Comparison of ENCODE assay signal across 8 cellular contexts in the genomic region with DNA sequence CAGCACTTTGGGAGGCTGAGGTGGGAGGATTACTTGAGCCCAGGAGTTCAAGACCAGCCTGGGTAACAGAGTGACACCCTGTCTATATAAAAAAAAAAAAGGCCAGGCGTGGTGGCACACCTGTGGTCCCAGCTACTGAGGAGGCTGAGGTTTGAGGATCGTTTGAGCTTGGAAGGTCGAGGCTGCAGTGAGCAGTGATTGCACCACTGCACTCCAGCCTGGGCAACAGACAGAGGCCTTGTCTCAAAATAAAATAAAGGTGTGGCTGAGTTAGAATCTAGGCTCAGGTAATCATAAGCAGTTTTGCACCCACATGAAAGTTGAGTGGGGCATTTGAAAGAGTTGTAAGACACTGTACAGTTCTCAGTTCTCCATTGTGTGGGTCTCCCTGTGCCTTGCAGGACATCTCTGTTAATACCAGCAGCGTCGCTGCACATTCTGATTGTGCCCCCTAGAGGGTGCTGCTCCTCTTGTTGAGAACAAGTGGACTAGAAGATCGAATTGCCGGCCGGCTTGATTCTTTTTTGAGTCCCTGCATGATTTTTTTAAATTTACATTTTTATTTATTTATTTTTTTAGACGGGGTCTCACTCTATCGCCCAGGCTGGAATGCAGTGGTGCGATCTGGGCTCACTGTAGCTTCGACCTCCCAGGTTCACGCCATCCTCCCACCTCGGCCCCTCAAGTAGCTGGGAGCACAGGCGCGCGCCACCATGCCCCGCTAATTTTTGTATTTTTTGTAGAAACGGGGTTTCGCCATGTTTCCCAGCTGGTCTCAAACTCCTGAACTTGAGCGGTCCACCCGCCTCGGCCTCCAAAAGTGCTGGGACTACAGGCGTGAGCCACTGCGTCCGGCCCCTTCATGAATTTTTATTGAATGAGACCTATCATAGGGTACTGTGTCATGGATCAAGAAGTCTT.
DNase-seq lines count a peak whose midpoint lies in the region; ATAC-seq and TF ChIP-seq lines count a peak whose summit lies in the region.

No MANE protein-coding gene starts in this region.

- no peaks in the 10 kb centered on the region for H3K9me3 ChIP-seq in effector memory CD4-positive, alpha-beta T cell (ENCODE audit: control insufficient read depth, low read length)
- H3K9me3 ChIP-seq in mucosa of descending colon, result no peaks in the 10 kb centered on the region

- peak; percentile 39 for DNase-seq in CMK (ENCODE audit: low read depth)
- peak; percentile 51 to 87 for DNase-seq in NCI-H526 (lab: John Stamatoyannopoulos, UW)
- peak; percentile 41 for DNase-seq in activated CD4-positive, alpha-beta T cell treated with anti-CD3 and anti-CD28 coated beads, Interleukin-2, amount 50 U/mL, for 1 hour
- peak in 2 of 3 donors; percentile 7 to 29 for DNase-seq in effector memory CD4-positive, alpha-beta T cell
- peak in 2 of 3 donors; percentile 62 to 80 for DNase-seq in mucosa of descending colon
- DNase-seq in stimulated activated naive CD8-positive, alpha-beta T cell treated with anti-CD3 and anti-CD28 coated beads, Interleukin-15, amount 100 ng/mL, for 72 hours, result peak; percentile 42 to 64

- H3K27me3 ChIP-seq in effector memory CD4-positive, alpha-beta T cell (replicated peaks; ENCODE audit: control insufficient read depth, insufficient read depth, low read length, poor library complexity, severe bottlenecking), result no peaks in the 10 kb centered on the region

- H3K4me3 ChIP-seq in effector memory CD4-positive, alpha-beta T cell (ENCODE audit: insufficient read depth, low read depth, low read length, poor library complexity, severe bottlenecking), result no peak overlapping the region
- no peak overlapping the region for H3K4me3 ChIP-seq in mucosa of descending colon

- no peaks in the 10 kb centered on the region for H3K4me1 ChIP-seq in effector memory CD4-positive, alpha-beta T cell (ENCODE audit: control insufficient read depth, insufficient read depth, low read length, poor library complexity, severe bottlenecking)
- peaks cover 3% of the 10 kb centered on the region for H3K4me1 ChIP-seq in mucosa of descending colon (ENCODE audit: low read depth)

- intact Hi-C loops in mucosa of descending colon (cut with DNase I, micrococcal nuclease), result no loop called here

- peak; percentile 97 for ATAC-seq in GM19351 (IDR thresholded peaks at IDR 0.05; ENCODE audit: unreplicated experiment)
- ATAC-seq in HG03432 (IDR thresholded peaks at IDR 0.05; ENCODE audit: unreplicated experiment), result peak; percentile 94
- peak; percentile 82 for ATAC-seq in mucosa of descending colon
- ATAC-seq in stimulated activated naive CD8-positive, alpha-beta T cell treated with anti-CD3 and anti-CD28 coated beads, Interleukin-15, amount 100 ng/mL, for 72 hours, result peak; percentile 66

- H3K4me1 Mint-ChIP-seq in stimulated activated naive CD8-positive, alpha-beta T cell treated with anti-CD3 and anti-CD28 coated beads, Interleukin-15, amount 100 ng/mL, for 72 hours, result no peaks in the 10 kb centered on the region

- H3K27ac ChIP-seq in effector memory CD4-positive, alpha-beta T cell (ENCODE audit: insufficient read depth, low read length, poor library complexity, severe bottlenecking), result no peak overlapping the region

- no peaks in the 10 kb centered on the region for H3K36me3 ChIP-seq in effector memory CD4-positive, alpha-beta T cell (ENCODE audit: control insufficient read depth, insufficient read depth, low read length)
- no peaks in the 10 kb centered on the region for H3K36me3 ChIP-seq in mucosa of descending colon (ENCODE audit: low read depth)

- no peak overlapping the region for H3K4me3 Mint-ChIP-seq in stimulated activated naive CD8-positive, alpha-beta T cell treated with anti-CD3 and anti-CD28 coated beads, Interleukin-15, amount 100 ng/mL, for 72 hours

- no peak for TF ChIP-seq CTCF in mucosa of descending colon (IDR thresholded peaks at IDR 0.05)

- H3K9me3 Mint-ChIP-seq in stimulated activated naive CD8-positive, alpha-beta T cell treated with anti-CD3 and anti-CD28 coated beads, Interleukin-15, amount 100 ng/mL, for 72 hours, result no peaks in the 10 kb centered on the region

- no peaks in the 10 kb centered on the region for H3K27me3 Mint-ChIP-seq in stimulated activated naive CD8-positive, alpha-beta T cell treated with anti-CD3 and anti-CD28 coated beads, Interleukin-15, amount 100 ng/mL, for 72 hours

- no peak overlapping the region for H3K27ac Mint-ChIP-seq in stimulated activated naive CD8-positive, alpha-beta T cell treated with anti-CD3 and anti-CD28 coated beads, Interleukin-15, amount 100 ng/mL, for 72 hours

Comparison
In these comparisons a context has a peak if more than half of its experiments do, and no peak if none do; other contexts are left out.
1. DNase-seq: peak in every context shown above with its lines; median percentile 71 in mucosa of descending colon; 69 in NCI-H526; 53 in stimulated activated naive CD8-positive, alpha-beta T cell treated with anti-CD3 and anti-CD28 coated beads, Interleukin-15, amount 100 ng/mL, for 72 hours; 41 in activated CD4-positive, alpha-beta T cell treated with anti-CD3 and anti-CD28 coated beads, Interleukin-2, amount 50 U/mL, for 1 hour; 39 in CMK; 18 in effector memory CD4-positive, alpha-beta T cell.